In genomic region chr1:14441302-14441741, GRCh38 we compare ENCODE assay signal across 14 cellular contexts.
DNase-seq lines count a peak whose midpoint lies in the region; ATAC-seq and TF ChIP-seq lines count a peak whose summit lies in the region.
"Had no signal": no experiment of that assay in that cellular context is flagged by ENCODE, and none has a peak within 500 bp of the region (broad histone marks: within the 10 kb centered on the region; RNA-seq: fewer than 3 reads in every experiment).

No MANE protein-coding gene starts in this region.

- TF ChIP-seq POLR2A in upper lobe of left lung (IDR thresholded peaks at IDR 0.05) = no peak

- no peak for TF ChIP-seq EP300 in upper lobe of left lung (IDR thresholded peaks at IDR 0.05)

- ATAC-seq in RWPE2 (ENCODE audit: low read depth) = peak; percentile 94
- peak in 1 of 2 donors; percentile 48 for ATAC-seq in upper lobe of left lung (ENCODE audit: low FRiP score in 2 of 2)
- ATAC-seq in GM18517 (IDR thresholded peaks at IDR 0.05; ENCODE audit: unreplicated experiment) = no peak
- ATAC-seq: CD8-positive, alpha-beta T cell; left cardiac atrium had no signal

- H3K27me3 ChIP-seq in RWPE2 (ENCODE audit: insufficient read depth, poor library complexity, severe bottlenecking) = no peaks in the 10 kb centered on the region
- no peaks in the 10 kb centered on the region for H3K27me3 ChIP-seq in upper lobe of left lung

- H3K4me1 ChIP-seq in RWPE2 (ENCODE audit: insufficient read depth, poor library complexity, severe bottlenecking) = peaks cover 36% of the 10 kb centered on the region
- no peaks in the 10 kb centered on the region for H3K4me1 ChIP-seq in upper lobe of left lung

- no peaks in the 10 kb centered on the region for H3K36me3 ChIP-seq in RWPE2 (ENCODE audit: low read depth)
- H3K36me3 ChIP-seq in upper lobe of left lung = no peaks in the 10 kb centered on the region

- H3K27ac ChIP-seq in RWPE2 (ENCODE audit: poor library complexity, severe bottlenecking) (peak overlapping the region; percentile 89), upper lobe of left lung (no peak overlapping the region)

- H3K9me3 Mint-ChIP-seq in HFFc6 = peaks cover 26% of the 10 kb centered on the region
- H3K9me3 Mint-ChIP-seq: activated naive CD4-positive, alpha-beta T cell treated with anti-CD3 and anti-CD28 coated beads, Interleukin-2, amount 50 U/mL, for 24 hours; CD8-positive, alpha-beta T cell; central memory CD8-positive, alpha-beta T cell had no signal

- H3K4me1 Mint-ChIP-seq in HFFc6 (ENCODE audit: low read depth) = no peaks in the 10 kb centered on the region
- H3K4me1 Mint-ChIP-seq: activated naive CD4-positive, alpha-beta T cell treated with anti-CD3 and anti-CD28 coated beads, Interleukin-2, amount 50 U/mL, for 24 hours; central memory CD8-positive, alpha-beta T cell had no signal

- H3K27me3 Mint-ChIP-seq in HFFc6 (ENCODE audit: insufficient read depth) = no peaks in the 10 kb centered on the region; the same call in 1 of the 2 replicates

- TF ChIP-seq CTCF in RWPE2 (IDR thresholded peaks at IDR 0.05; ENCODE audit: poor library complexity, severe bottlenecking) = no peak
- TF ChIP-seq CTCF in upper lobe of left lung (IDR thresholded peaks at IDR 0.05) = no peak
- no peak for TF ChIP-seq CTCF in HFFc6 (IDR thresholded peaks at IDR 0.05)

- no peak overlapping the region for H3K4me3 Mint-ChIP-seq in HFFc6
- H3K4me3 Mint-ChIP-seq: activated naive CD4-positive, alpha-beta T cell treated with anti-CD3 and anti-CD28 coated beads, Interleukin-2, amount 50 U/mL, for 24 hours; CD8-positive, alpha-beta T cell; central memory CD8-positive, alpha-beta T cell had no signal

- 67 to 75% methylated on average over 4 to 6 of the region's 6 CpGs for WGBS in upper lobe of left lung, 2 donors

- no peak overlapping the region for H3K27ac Mint-ChIP-seq in HFFc6
- H3K27ac Mint-ChIP-seq: activated naive CD4-positive, alpha-beta T cell treated with anti-CD3 and anti-CD28 coated beads, Interleukin-2, amount 50 U/mL, for 24 hours; CD8-positive, alpha-beta T cell had no signal

- DNase-seq in GM03348 (ENCODE audit: low spot score) (peak; percentile 74), RWPE2 (ENCODE audit: low spot score) (peak; percentile 91), fibroblast of peridontal ligament (ENCODE audit: extremely low read depth) (peak; percentile 76), upper lobe of left lung (peak; percentile 31 to 83), HFFc6 (no peak), GDM1 (lab: John Stamatoyannopoulos, UW) (no peak)
- DNase-seq: activated CD8-positive, alpha-beta memory T cell treated with anti-CD3 and anti-CD28 coated beads, Interleukin-2, amount 50 U/mL, for 4 hours; CD8-positive, alpha-beta T cell; left cardiac atrium; NCI-H146; stimulated activated CD4-positive, alpha-beta T cell treated with anti-CD3 and anti-CD28 coated beads, Interleukin-15, amount 100 ng/mL, for 24 hours had no signal

- no peaks in the 10 kb centered on the region for H3K9me3 ChIP-seq in RWPE2 (ENCODE audit: severe bottlenecking)
- no peaks in the 10 kb centered on the region for H3K9me3 ChIP-seq in upper lobe of left lung

- H3K4me3 ChIP-seq in RWPE2 (ENCODE audit: severe bottlenecking) (no peak overlapping the region), upper lobe of left lung (no peak overlapping the region)

- H3K36me3 Mint-ChIP-seq in HFFc6 (ENCODE audit: low read depth) = no peaks in the 10 kb centered on the region
- H3K36me3 Mint-ChIP-seq: activated naive CD4-positive, alpha-beta T cell treated with anti-CD3 and anti-CD28 coated beads, Interleukin-2, amount 50 U/mL, for 24 hours; CD8-positive, alpha-beta T cell had no signal

Comparison
In these comparisons a context has a peak if more than half of its experiments do, and no peak if none do; other contexts are left out.
1. DNase-seq: peak in GM03348 (single experiment), RWPE2 (single experiment), fibroblast of peridontal ligament (single experiment) and upper lobe of left lung (2 of 2); none in HFFc6 (single experiment) and GDM1 (single experiment).